In the genomic region with DNA sequence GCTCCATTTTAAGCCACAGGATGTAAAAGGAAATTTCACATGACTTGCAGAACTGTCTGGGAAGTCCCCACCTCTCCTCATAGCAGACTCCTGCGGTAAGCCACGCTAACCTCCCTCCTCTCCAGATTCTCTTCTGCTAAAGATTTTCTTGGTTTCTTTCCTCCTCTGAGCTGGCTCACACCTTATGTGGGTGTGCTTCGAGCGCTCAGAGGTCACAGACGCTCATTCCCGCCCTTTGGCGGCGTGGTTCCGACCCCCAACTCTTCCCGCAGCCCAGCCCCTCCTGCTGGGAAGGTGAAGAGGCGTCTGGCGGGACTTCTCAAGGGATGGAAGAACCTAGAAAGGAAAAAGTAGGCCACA, we compare ENCODE assay signal across 11 cellular contexts. TPM values are rescaled to one million over a fixed set of nuclear protein-coding genes. Genes with fewer than 3 reads are reported as not detected.
DNase-seq lines count a peak whose midpoint lies in the region; ATAC-seq and TF ChIP-seq lines count a peak whose summit lies in the region.
"Had no signal": no experiment of that assay in that cellular context is flagged by ENCODE, and none has a peak within 500 bp of the region (broad histone marks: within the 10 kb centered on the region; RNA-seq: fewer than 3 reads in every experiment).

No MANE protein-coding gene starts in this region.

- DNase-seq in activated CD8-positive, alpha-beta memory T cell treated with anti-CD3 and anti-CD28 coated beads for 24 hours: peak; percentile 64
- no peak for DNase-seq in activated CD8-positive, alpha-beta memory T cell treated with anti-CD3 and anti-CD28 coated beads, Interleukin-2, amount 50 U/mL, for 4 hours
- peak; percentile 62 for DNase-seq in activated T-cell treated with anti-CD3 and anti-CD28 coated beads, Interleukin-2, amount 50 U/mL, for 24 hours
- DNase-seq in natural killer cell treated with Interleukin-12 subunit alpha and Interleukin-12 subunit beta and Interleukin-15 and Interleukin-18, amount 100 ng/mL, for 72 hours (ENCODE audit: low spot score): no peak
- DNase-seq in stimulated activated naive B cell treated with anti-CD40 and anti-IgM and Interleukin-4, amounts not matched to agents 10 μg/mL and 1 μg/mL and 100 μg/mL, for 72 hours: peak; percentile 20
- DNase-seq in OCI-M1 (lab: John Stamatoyannopoulos, UW): no peak
- no peak for DNase-seq in RWPE1 (ENCODE audit: low spot score)
- DNase-seq: NCI-H1417 had no signal

- CTCF ChIA-PET in RWPE1 (lab: Yijun Ruan, JAX): interaction anchor here (1.1 kb wide), 2 partner anchors 11 to 69 kb away, joined by 4 read pairs; no protein-coding TSS in a partner anchor

- H3K9me3 Mint-ChIP-seq in activated T-cell treated with anti-CD3 and anti-CD28 coated beads, Interleukin-2, amount 50 U/mL, for 24 hours: no peaks in the 10 kb centered on the region
- no peaks in the 10 kb centered on the region for H3K9me3 Mint-ChIP-seq in natural killer cell treated with Interleukin-12 subunit alpha and Interleukin-12 subunit beta and Interleukin-15 and Interleukin-18, amount 100 ng/mL, for 72 hours
- H3K9me3 Mint-ChIP-seq in stimulated activated naive B cell treated with anti-CD40 and anti-IgM and Interleukin-4, amounts not matched to agents 10 μg/mL and 1 μg/mL and 100 μg/mL, for 72 hours: no peaks in the 10 kb centered on the region

- peak overlapping the region; percentile 53 for H3K27ac Mint-ChIP-seq in activated T-cell treated with anti-CD3 and anti-CD28 coated beads, Interleukin-2, amount 50 U/mL, for 24 hours
- H3K27ac Mint-ChIP-seq in natural killer cell treated with Interleukin-12 subunit alpha and Interleukin-12 subunit beta and Interleukin-15 and Interleukin-18, amount 100 ng/mL, for 72 hours: no peak overlapping the region
- no peak overlapping the region for H3K27ac Mint-ChIP-seq in stimulated activated naive B cell treated with anti-CD40 and anti-IgM and Interleukin-4, amounts not matched to agents 10 μg/mL and 1 μg/mL and 100 μg/mL, for 72 hours

- no peak overlapping the region for H3K4me3 Mint-ChIP-seq in activated T-cell treated with anti-CD3 and anti-CD28 coated beads, Interleukin-2, amount 50 U/mL, for 24 hours
- no peak overlapping the region for H3K4me3 Mint-ChIP-seq in natural killer cell treated with Interleukin-12 subunit alpha and Interleukin-12 subunit beta and Interleukin-15 and Interleukin-18, amount 100 ng/mL, for 72 hours
- H3K4me3 Mint-ChIP-seq in stimulated activated naive B cell treated with anti-CD40 and anti-IgM and Interleukin-4, amounts not matched to agents 10 μg/mL and 1 μg/mL and 100 μg/mL, for 72 hours: peak overlapping the region in 1 of 2 donors; percentile 12

- peaks cover 12% of the 10 kb centered on the region for H3K4me1 Mint-ChIP-seq in activated T-cell treated with anti-CD3 and anti-CD28 coated beads, Interleukin-2, amount 50 U/mL, for 24 hours (ENCODE audit: low read depth)
- H3K4me1 Mint-ChIP-seq in natural killer cell treated with Interleukin-12 subunit alpha and Interleukin-12 subunit beta and Interleukin-15 and Interleukin-18, amount 100 ng/mL, for 72 hours (ENCODE audit: low read depth in 2 of 2): peaks cover 5% of the 10 kb centered on the region in 2 donors
- peaks cover 5 to 7% of the 10 kb centered on the region in 2 donors for H3K4me1 Mint-ChIP-seq in stimulated activated naive B cell treated with anti-CD40 and anti-IgM and Interleukin-4, amounts not matched to agents 10 μg/mL and 1 μg/mL and 100 μg/mL, for 72 hours

- ATAC-seq in natural killer cell treated with Interleukin-12 subunit alpha and Interleukin-12 subunit beta and Interleukin-15 and Interleukin-18, amount 100 ng/mL, for 72 hours: peak; percentile 83 to 88
- ATAC-seq in stimulated activated naive B cell treated with anti-CD40 and anti-IgM and Interleukin-4, amounts not matched to agents 10 μg/mL and 1 μg/mL and 100 μg/mL, for 72 hours (replicated peaks): peak; percentile 91 to 93
- ATAC-seq in GM21737 (IDR thresholded peaks at IDR 0.05; ENCODE audit: unreplicated experiment): no peak
- ATAC-seq: esophagus mucosa had no signal

- peaks cover 37% of the 10 kb centered on the region for H3K27me3 Mint-ChIP-seq in activated T-cell treated with anti-CD3 and anti-CD28 coated beads, Interleukin-2, amount 50 U/mL, for 24 hours
- peaks cover 7 to 11% of the 10 kb centered on the region in 2 donors for H3K27me3 Mint-ChIP-seq in natural killer cell treated with Interleukin-12 subunit alpha and Interleukin-12 subunit beta and Interleukin-15 and Interleukin-18, amount 100 ng/mL, for 72 hours
- peaks cover 4 to 7% of the 10 kb centered on the region in 2 donors for H3K27me3 Mint-ChIP-seq in stimulated activated naive B cell treated with anti-CD40 and anti-IgM and Interleukin-4, amounts not matched to agents 10 μg/mL and 1 μg/mL and 100 μg/mL, for 72 hours

- no peak overlapping the region for H3K27ac ChIP-seq in RWPE1
- H3K27ac ChIP-seq: HL-60 had no signal

- TF ChIP-seq CTCF in RWPE1 (conservative IDR thresholded peaks at IDR 0.05; ENCODE audit: low read depth): no peak

- no peaks in the 10 kb centered on the region for H3K36me3 Mint-ChIP-seq in activated T-cell treated with anti-CD3 and anti-CD28 coated beads, Interleukin-2, amount 50 U/mL, for 24 hours (ENCODE audit: low read depth)
- H3K36me3 Mint-ChIP-seq in natural killer cell treated with Interleukin-12 subunit alpha and Interleukin-12 subunit beta and Interleukin-15 and Interleukin-18, amount 100 ng/mL, for 72 hours: no peaks in the 10 kb centered on the region
- H3K36me3 Mint-ChIP-seq in stimulated activated naive B cell treated with anti-CD40 and anti-IgM and Interleukin-4, amounts not matched to agents 10 μg/mL and 1 μg/mL and 100 μg/mL, for 72 hours: no peaks in the 10 kb centered on the region

- POLR2A ChIA-PET in RWPE1 (lab: Yijun Ruan, JAX; ENCODE audit: low non-redundant PET): no interaction called here

RNA-seq across cellular contexts. Expression of a gene that starts 32.9 kb away (rescaled TPM):
- total RNA-seq in natural killer cell treated with Interleukin-12 subunit alpha and Interleukin-12 subunit beta and Interleukin-15 and Interleukin-18, amount 100 ng/mL, for 72 hours: 1 to 10 TPM in 1 of 2 donors, under 1 TPM in 1; 0.83 to 1.2 TPM

Comparison
In these comparisons a context has a peak if more than half of its experiments do, and no peak if none do; other contexts are left out.
1. DNase-seq: peak in activated CD8-positive, alpha-beta memory T cell treated with anti-CD3 and anti-CD28 coated beads for 24 hours (single experiment), activated T-cell treated with anti-CD3 and anti-CD28 coated beads, Interleukin-2, amount 50 U/mL, for 24 hours (single experiment) and stimulated activated naive B cell treated with anti-CD40 and anti-IgM and Interleukin-4, amounts not matched to agents 10 μg/mL and 1 μg/mL and 100 μg/mL, for 72 hours (single experiment); none in activated CD8-positive, alpha-beta memory T cell treated with anti-CD3 and anti-CD28 coated beads, Interleukin-2, amount 50 U/mL, for 4 hours (single experiment), natural killer cell treated with Interleukin-12 subunit alpha and Interleukin-12 subunit beta and Interleukin-15 and Interleukin-18, amount 100 ng/mL, for 72 hours (single experiment), OCI-M1 (single experiment) and RWPE1 (single experiment).